ENCODE assay signal across 16 cellular contexts in genomic region chr2:20478961-20479360, GRCh38.
"Had no signal": no experiment of that assay in that cellular context is flagged by ENCODE, and none has a peak within 500 bp of the region (broad histone marks: within the 10 kb centered on the region; RNA-seq: fewer than 3 reads in every experiment).

No MANE protein-coding gene starts in this region.

- ATAC-seq: gastrocnemius medialis; heart right ventricle; stimulated activated memory B cell treated with anti-CD40 and anti-IgM and Interleukin-4, amounts not matched to agents 10 μg/mL and 1 μg/mL and 100 μg/mL, for 72 hours; WTC11 had no signal

- H3K4me1 Mint-ChIP-seq: activated naive CD8-positive, alpha-beta T cell treated with anti-CD3 and anti-CD28 coated beads, Interleukin-2, amount 10 ng/mL, durations not matched to agents 7 days and 5 days had no signal

- H3K4me3 Mint-ChIP-seq: activated CD4-positive, alpha-beta memory T cell treated with anti-CD3 and anti-CD28 coated beads, Interleukin-2, amount 10 ng/mL, durations not matched to agents 7 days and 5 days; activated naive CD8-positive, alpha-beta T cell treated with anti-CD3 and anti-CD28 coated beads, Interleukin-2, amount 10 ng/mL, durations not matched to agents 7 days and 5 days; memory B cell; nephron; stimulated activated memory B cell treated with anti-CD40 and anti-IgM and Interleukin-4, amounts not matched to agents 10 μg/mL and 1 μg/mL and 100 μg/mL, for 72 hours; WTC11 had no signal

- H3K27ac ChIP-seq: brain microvascular endothelial cell, heart right ventricle, SJSA1, transverse colon had no signal

- H3K27ac Mint-ChIP-seq: activated CD4-positive, alpha-beta memory T cell treated with anti-CD3 and anti-CD28 coated beads, Interleukin-2, amount 10 ng/mL, durations not matched to agents 7 days and 5 days; activated naive CD8-positive, alpha-beta T cell treated with anti-CD3 and anti-CD28 coated beads, Interleukin-2, amount 10 ng/mL, durations not matched to agents 7 days and 5 days; memory B cell; nephron; stimulated activated memory B cell treated with anti-CD40 and anti-IgM and Interleukin-4, amounts not matched to agents 10 μg/mL and 1 μg/mL and 100 μg/mL, for 72 hours; WTC11 had no signal

- DNase-seq: activated CD4-positive, alpha-beta memory T cell treated with anti-CD3 and anti-CD28 coated beads, Interleukin-2, amount 10 ng/mL, durations not matched to agents 7 days and 5 days; activated CD4-positive, alpha-beta T cell treated with anti-CD3 and anti-CD28 coated beads for 4 hours; activated naive CD4-positive, alpha-beta T cell; activated naive CD8-positive, alpha-beta T cell treated with anti-CD3 and anti-CD28 coated beads, Interleukin-2, amount 10 ng/mL, durations not matched to agents 7 days and 5 days; brain microvascular endothelial cell; gastrocnemius medialis; heart right ventricle; left ventricle myocardium inferior; stimulated activated CD4-positive, alpha-beta T cell treated with anti-CD3 and anti-CD28 coated beads, Interleukin-2, amount 100 ng/mL, for 48 hours; T-helper 2 cell; transverse colon had no signal

- H3K9me3 Mint-ChIP-seq: activated naive CD8-positive, alpha-beta T cell treated with anti-CD3 and anti-CD28 coated beads, Interleukin-2, amount 10 ng/mL, durations not matched to agents 7 days and 5 days; memory B cell; WTC11 had no signal

- H3K36me3 Mint-ChIP-seq: activated naive CD8-positive, alpha-beta T cell treated with anti-CD3 and anti-CD28 coated beads, Interleukin-2, amount 10 ng/mL, durations not matched to agents 7 days and 5 days; memory B cell; stimulated activated memory B cell treated with anti-CD40 and anti-IgM and Interleukin-4, amounts not matched to agents 10 μg/mL and 1 μg/mL and 100 μg/mL, for 72 hours; WTC11 had no signal
